9 cellular contexts compared by ENCODE assay signal in genomic region chr4:185425600-185426352, GRCh38. TPM values are rescaled to one million over a fixed set of nuclear protein-coding genes. Genes with fewer than 3 reads are reported as not detected.
DNase-seq lines count a peak whose midpoint lies in the region; ATAC-seq, FAIRE-seq and TF ChIP-seq lines count a peak whose summit lies in the region.
"Had no signal": no experiment of that assay in that cellular context is flagged by ENCODE, and none has a peak within 500 bp of the region (broad histone marks: within the 10 kb centered on the region; RNA-seq: fewer than 3 reads in every experiment).

Gene UFSP2, minus strand, starts transcription at chr4:185425964. Its CDS starts 96 bp downstream, at chr4:185425868.

- H3K27ac Mint-ChIP-seq in chondrocyte (ENCODE audit: unreplicated experiment) = peak within 1 kb of the TSS; percentile 99

- DNase-seq in AML-193 (lab: John Stamatoyannopoulos, UW) (peak; percentile 78 to 89), NCI-H460 (ENCODE audit: extremely low read depth, low read depth) (peak; percentile 74), chondrocyte (ENCODE audit: low spot score) (peak; percentile 96), kidney (peak; percentile 96)
- peak; percentile 72 to 80 for DNase-seq in activated CD4-positive, alpha-beta T cell treated with anti-CD3 and anti-CD28 coated beads for 24 hours (ENCODE audit: low read depth in 2 of 2)
- peak; percentile 77 to 78 for DNase-seq in stimulated activated CD4-positive, alpha-beta T cell treated with anti-CD3 and anti-CD28 coated beads, Interleukin-15, amount 100 ng/mL, for 1 hour (ENCODE audit: low read depth in 1 of 2, low spot score in 1 of 2)

- ATAC-seq in GM19043 (IDR thresholded peaks at IDR 0.05; ENCODE audit: low read depth, unreplicated experiment) = peak; percentile 90
- peak; percentile 91 for ATAC-seq in HG03354 (IDR thresholded peaks at IDR 0.05; ENCODE audit: poor library complexity, severe bottlenecking, unreplicated experiment)

- H3K4me1 Mint-ChIP-seq in chondrocyte (ENCODE audit: low read depth) = peaks cover 43% of the 10 kb centered on the region

- peak within 1 kb of the TSS; percentile 84 for H3K4me3 Mint-ChIP-seq in chondrocyte (ENCODE audit: unreplicated experiment)

- intact Hi-C loops in kidney (cut with DNase I) = no loop called here

- TF ChIP-seq CTCF in chondrocyte (IDR thresholded peaks at IDR 0.05) = no peak
- no peak for TF ChIP-seq CTCF in kidney (IDR thresholded peaks at IDR 0.05; ENCODE audit: borderline replicate concordance, extremely low read depth, insufficient read depth)

- peaks cover 0 to 4% of the 10 kb centered on the region in 2 donors for H3K36me3 ChIP-seq in kidney (ENCODE audit: control insufficient read depth in 1 of 2, insufficient read depth in 2 of 2, low read length in 2 of 2)

- no peaks in the 10 kb centered on the region for H3K9me3 Mint-ChIP-seq in chondrocyte (ENCODE audit: low read depth)

- no peaks in the 10 kb centered on the region for H3K27me3 Mint-ChIP-seq in chondrocyte (ENCODE audit: low read depth)

- FAIRE-seq in kidney (lab: Jason Lieb, UNC) = no peak
- FAIRE-seq: endometrium had no signal

- peak within 1 kb of the TSS; percentile 98 to 99 for H3K27ac ChIP-seq in kidney (ENCODE audit: low read depth in 2 of 2, low read length in 2 of 2)

- peak within 1 kb of the TSS; percentile 79 to 81 for H3K9ac ChIP-seq in kidney (ENCODE audit: low read length in 2 of 2)

- no peaks in the 10 kb centered on the region for H3K9me3 ChIP-seq in kidney (ENCODE audit: control insufficient read depth in 1 of 2, low read length in 2 of 2)

- H3K4me3 ChIP-seq in kidney (ENCODE audit: low read length in 2 of 2) = peak within 1 kb of the TSS; percentile 74 to 88

- peaks cover 0 to 8% of the 10 kb centered on the region in 2 donors for H3K4me1 ChIP-seq in kidney (ENCODE audit: control insufficient read depth in 1 of 2, insufficient read depth in 1 of 2, low read depth in 1 of 2, low read length in 2 of 2)

- peaks cover 7% of the 10 kb centered on the region for H3K36me3 Mint-ChIP-seq in chondrocyte (ENCODE audit: low read depth)

RNA-seq across cellular contexts. Expression of gene UFSP2, which starts in this region (rescaled TPM):
- total RNA-seq in NCI-H460 (2014; rRNA removed; shearing (Covaris generic)) = 27.7 and 29.9 TPM in 2 replicates
- 10.5 and 15.8 TPM in 2 replicates for polyA plus RNA-seq in NCI-H460 (2014; cell fraction: nucleus; rRNA removed)
- total RNA-seq in chondrocyte (25.2 to 35.0 TPM (median 33.0 TPM) in 3 replicates), kidney (47.1 TPM)
- polyA plus RNA-seq in kidney (ENCODE audit: insufficient read depth, low read depth, low replicate concordance) = 47.3 TPM

Comparison
In these comparisons a context has a peak if more than half of its experiments do, and no peak if none do; other contexts are left out.
1. Peak in every context shown above with its lines: DNase-seq, ATAC-seq, H3K4me3 ChIP-seq and H3K27ac ChIP-seq.